8 cellular contexts compared by ENCODE assay signal in genomic region chr6:149565539-149566371, GRCh38. TPM values are rescaled to one million over a fixed set of nuclear protein-coding genes. Genes with fewer than 3 reads are reported as not detected.
A peak's percentile ranks its signal among the peaks of the same experiment; 100 is the strongest.
DNase-seq lines count a peak whose midpoint lies in the region; ATAC-seq, FAIRE-seq and TF ChIP-seq lines count a peak whose summit lies in the region.

No MANE protein-coding gene starts in this region.

- FAIRE-seq in urothelium cell line (lab: Jason Lieb, UNC), result no peak

- H3K4me3 ChIP-seq in ascending aorta, result peak overlapping the region; percentile 81 to 100
- H3K4me3 ChIP-seq in right cardiac atrium (ENCODE audit: low read length), result peak overlapping the region; percentile 98

- H3K36me3 ChIP-seq in ascending aorta, result peaks cover 0 to 2% of the 10 kb centered on the region in 2 donors

- H3K27me3 ChIP-seq in ascending aorta (no peaks in the 10 kb centered on the region), right cardiac atrium (ENCODE audit: control insufficient read depth, insufficient read depth) (no peaks in the 10 kb centered on the region)

- peak; percentile 64 for DNase-seq in NCI-H1694 (lab: John Stamatoyannopoulos, UW)
- DNase-seq in T-helper 2 cell, result peak; percentile 90 to 94 (median 92)
- peak; percentile 70 to 96 for DNase-seq in ascending aorta (ENCODE audit: low spot score in 2 of 2)
- peak; percentile 93 to 98 (median 97) for DNase-seq in right cardiac atrium
- peak; percentile 70 for DNase-seq in pulmonary artery endothelial cell (ENCODE audit: low read depth, low spot score)
- peak; percentile 99 for DNase-seq in urothelium cell line (ENCODE audit: low spot score)

- peak overlapping the region; percentile 92 to 98 for H3K27ac ChIP-seq in ascending aorta
- H3K27ac ChIP-seq in right cardiac atrium (ENCODE audit: low read length), result peak overlapping the region; percentile 97

- TF ChIP-seq CTCF in ascending aorta (IDR thresholded peaks at IDR 0.05), result peak; percentile 38 to 53 (median 43)

- intact Hi-C loops in ascending aorta (cut with DNase I), result loop anchor here (1.0 to 5.0 kb wide), 3 partner anchors 19 to 152 kb away; partner anchors contain the start of genes KATNA1, LATS1 and PPIL4
- intact Hi-C loops in right cardiac atrium (cut with DNase I), result no loop called here

- under 1% methylated on average over 54 of the region's 55 CpGs for WGBS in right cardiac atrium

- H3K4me1 ChIP-seq in ascending aorta (peaks cover 0 to 12% of the 10 kb centered on the region in 2 donors), right cardiac atrium (ENCODE audit: control insufficient read depth, insufficient read depth, low read length) (no peaks in the 10 kb centered on the region)

- H3K9me3 ChIP-seq in ascending aorta (no peaks in the 10 kb centered on the region), right cardiac atrium (ENCODE audit: control insufficient read depth, low read length) (no peaks in the 10 kb centered on the region)

- peak; percentile 86 for ATAC-seq in GM18498 (IDR thresholded peaks at IDR 0.05; ENCODE audit: unreplicated experiment)
- ATAC-seq in HG02943 (IDR thresholded peaks at IDR 0.05; ENCODE audit: low read depth, unreplicated experiment), result peak; percentile 78
- ATAC-seq in right cardiac atrium, result peak; percentile 97 to 98

RNA-seq across cellular contexts. Expression of gene GINM1, which starts 0.4 kb away (rescaled TPM):
- total RNA-seq in ascending aorta, result 36.4 TPM
- total RNA-seq in right cardiac atrium, result 10 to 100 TPM; 48.3 to 61.8 (median 54.8) TPM
- 40.1 TPM for polyA plus RNA-seq in right cardiac atrium
- 45.7 and 52.4 TPM in 2 replicates for total RNA-seq in pulmonary artery endothelial cell

RNA-seq across cellular contexts. Expression of gene PPIL4, which starts 19.9 kb away (rescaled TPM):
- total RNA-seq in ascending aorta, result 8.9 TPM
- total RNA-seq in right cardiac atrium, result 10 to 100 TPM; 20.1 to 23.6 (median 21.3) TPM
- 19.8 TPM for polyA plus RNA-seq in right cardiac atrium
- total RNA-seq in pulmonary artery endothelial cell, result 25.4 and 27.9 TPM in 2 replicates

Comparison
In these comparisons a context has a peak if more than half of its experiments do, and no peak if none do; other contexts are left out.
1. Peak in every context shown above with its lines: DNase-seq, ATAC-seq, H3K4me3 ChIP-seq and H3K27ac ChIP-seq.